21 cellular contexts compared by ENCODE assay signal in the genomic region with DNA sequence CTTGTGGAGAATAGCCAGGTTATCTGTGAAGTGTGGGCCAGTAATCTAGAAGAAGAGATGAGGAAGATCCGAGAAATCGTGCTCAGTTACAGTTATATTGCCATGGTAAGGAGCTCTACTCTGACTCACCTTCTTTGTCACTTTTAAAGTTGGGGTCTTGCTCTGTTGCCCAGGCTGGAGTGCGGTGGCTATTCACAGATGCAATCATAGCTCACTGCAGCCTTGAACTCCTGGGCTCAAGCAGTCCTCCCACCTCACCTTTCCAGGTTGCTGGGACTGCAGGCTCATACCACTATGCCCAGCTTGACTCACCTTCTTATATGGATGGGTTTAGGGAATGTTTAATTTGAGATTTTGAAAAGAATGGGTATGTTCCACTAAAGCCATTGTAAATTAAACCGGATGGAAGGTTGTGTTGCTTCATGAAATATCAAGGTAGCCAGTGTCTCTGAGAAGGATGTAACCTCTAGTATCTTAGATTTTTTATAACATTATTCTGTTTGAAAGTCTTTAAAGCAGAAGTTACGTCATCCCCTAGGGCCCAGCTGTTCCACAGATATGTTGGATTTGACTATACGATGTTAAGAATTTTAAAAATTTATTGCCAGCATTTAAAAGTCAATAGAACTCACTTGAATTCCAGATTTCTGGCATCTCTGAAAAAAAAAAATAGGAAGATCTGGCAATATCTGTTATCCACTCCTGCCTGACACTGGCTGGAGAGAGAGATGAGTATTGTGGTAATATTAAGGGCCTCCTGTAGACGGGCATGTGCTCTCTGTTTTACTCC. TPM values are rescaled to one million over a fixed set of nuclear protein-coding genes. Genes with fewer than 3 reads are reported as not detected.
DNase-seq lines count a peak whose midpoint lies in the region; ATAC-seq, FAIRE-seq and TF ChIP-seq lines count a peak whose summit lies in the region.
"Had no signal": no experiment of that assay in that cellular context is flagged by ENCODE, and none has a peak within 500 bp of the region (broad histone marks: within the 10 kb centered on the region; RNA-seq: fewer than 3 reads in every experiment).

No MANE protein-coding gene starts in this region.

- intact Hi-C loops in GM12878 (cut with micrococcal nuclease; ENCODE audit: unreplicated experiment): loop anchor here (5.0 kb wide), 1 partner anchor 211 kb away; no protein-coding TSS in a partner anchor

- in situ Hi-C loops in GM12878 (cut with MboI): loop anchor here (5.0 kb wide), 1 partner anchor 111 kb away; no protein-coding TSS in a partner anchor

- no peak for TF ChIP-seq POLR2A in GM12878 (IDR thresholded peaks at IDR 0.05; ENCODE audit: low read depth, low read length)

- BruUV-seq in GM12878 (replicated peaks; lab: Mats Ljungman, UMichigan): no TSS peak

- H3K27me3 Mint-ChIP-seq in activated naive CD8-positive, alpha-beta T cell: no peaks in the 10 kb centered on the region
- no peaks in the 10 kb centered on the region for H3K27me3 Mint-ChIP-seq in activated naive CD8-positive, alpha-beta T cell treated with anti-CD3 and anti-CD28 coated beads, Interleukin-2, amount 50 U/mL, for 24 hours
- H3K27me3 Mint-ChIP-seq: activated naive CD4-positive, alpha-beta T cell treated with anti-CD3 and anti-CD28 coated beads, Interleukin-2, amount 10 ng/mL, durations not matched to agents 7 days and 5 days had no signal

- no peak overlapping the region for H3K27ac ChIP-seq in GM12878 (ENCODE audit: control insufficient read depth, insufficient read depth)
- H3K27ac ChIP-seq: sigmoid colon, stomach had no signal

- H3K4me1 Mint-ChIP-seq in activated naive CD8-positive, alpha-beta T cell (ENCODE audit: low read depth): peaks cover 63% of the 10 kb centered on the region
- peaks cover 70% of the 10 kb centered on the region for H3K4me1 Mint-ChIP-seq in activated naive CD8-positive, alpha-beta T cell treated with anti-CD3 and anti-CD28 coated beads, Interleukin-2, amount 50 U/mL, for 24 hours
- H3K4me1 Mint-ChIP-seq in stimulated activated effector memory CD8-positive, alpha-beta T cell treated with anti-CD3 and anti-CD28 coated beads, Interleukin-12 subunit alpha, Interleukin-12 subunit beta, amount 100 ng/mL, for 72 hours: peaks cover 45% of the 10 kb centered on the region

- TF ChIP-seq EP300 in GM12878 (IDR thresholded peaks at IDR 0.05; ENCODE audit: borderline replicate concordance in 1 of 2, control insufficient read depth in 1 of 2, low read depth in 2 of 2, low read length in 2 of 2): no peak

- RAD21 ChIA-PET in GM12878 (lab: Charles Lee; ENCODE audit: unreplicated experiment): no interaction called here

- H3K36me3 Mint-ChIP-seq in activated naive CD8-positive, alpha-beta T cell: peaks cover 8% of the 10 kb centered on the region
- H3K36me3 Mint-ChIP-seq in activated naive CD8-positive, alpha-beta T cell treated with anti-CD3 and anti-CD28 coated beads, Interleukin-2, amount 50 U/mL, for 24 hours (ENCODE audit: low read depth): peaks cover 51% of the 10 kb centered on the region
- H3K36me3 Mint-ChIP-seq in stimulated activated effector memory CD8-positive, alpha-beta T cell treated with anti-CD3 and anti-CD28 coated beads, Interleukin-12 subunit alpha, Interleukin-12 subunit beta, amount 100 ng/mL, for 72 hours: peaks cover 100% of the 10 kb centered on the region

- peak overlapping the region; percentile 68 for H3K27ac Mint-ChIP-seq in activated naive CD8-positive, alpha-beta T cell
- H3K27ac Mint-ChIP-seq in activated naive CD8-positive, alpha-beta T cell treated with anti-CD3 and anti-CD28 coated beads, Interleukin-2, amount 50 U/mL, for 24 hours: no peak overlapping the region
- peak overlapping the region; percentile 24 for H3K27ac Mint-ChIP-seq in stimulated activated effector memory CD8-positive, alpha-beta T cell treated with anti-CD3 and anti-CD28 coated beads, Interleukin-12 subunit alpha, Interleukin-12 subunit beta, amount 100 ng/mL, for 72 hours
- H3K27ac Mint-ChIP-seq: nephron had no signal

- CTCF ChIA-PET in GM12878 (lab: Yijun Ruan, JAX): interaction anchor here (0.8 to 1.6 kb wide), 3 partner anchors 43 to 213 kb away, joined by 3 to 4 read pairs (median 3); no protein-coding TSS in a partner anchor

- peaks cover 22% of the 10 kb centered on the region; the same call in 1 of the 2 replicates for H3K36me3 ChIP-seq in Loucy (ENCODE audit: insufficient read depth, low read length)
- H3K36me3 ChIP-seq in GM12878 (ENCODE audit: control insufficient read depth in 2 of 2, insufficient read depth in 2 of 2, low read length in 1 of 2): peaks cover 1 to 5% of the 10 kb centered on the region in 2 experiments

- H4K20me1 ChIP-seq in Loucy (ENCODE audit: insufficient read depth, low read length, poor library complexity, severe bottlenecking) (peaks cover 52% of the 10 kb centered on the region), GM12878 (ENCODE audit: control insufficient read depth, insufficient read depth) (no peaks in the 10 kb centered on the region; the same call in 1 of the 2 replicates)

- H3K4me1 ChIP-seq in Loucy (ENCODE audit: insufficient read depth, low read length, poor library complexity, severe bottlenecking) (no peaks in the 10 kb centered on the region), GM12878 (ENCODE audit: control insufficient read depth, insufficient read depth, low read length) (peaks cover 17% of the 10 kb centered on the region)

- TF ChIP-seq CTCF in Loucy (conservative IDR thresholded peaks at IDR 0.05; ENCODE audit: low read length) (no peak), GM12878 (IDR thresholded peaks at IDR 0.05 in 2 of 3, conservative IDR thresholded peaks at IDR 0.05 in 1 of 3; ENCODE audit: control insufficient read depth in 2 of 3, extremely low read depth in 1 of 3, insufficient read depth in 1 of 3, low read depth in 3 of 3, low read length in 3 of 3) (no peak)

- H3K79me2 ChIP-seq in Loucy (ENCODE audit: insufficient read depth, low read length) (peaks cover 71% of the 10 kb centered on the region), GM12878 (ENCODE audit: control insufficient read depth, insufficient read depth, low read length) (peaks cover 53% of the 10 kb centered on the region)

- H3F3A ChIP-seq in Loucy (ENCODE audit: low read depth): no peaks in the 10 kb centered on the region

- TF ChIP-seq RAD21 in GM12878 (IDR thresholded peaks at IDR 0.05; ENCODE audit: insufficient read depth, low read depth, low read length): no peak

- no peak for FAIRE-seq in GM12878 (lab: Jason Lieb, UNC)
- FAIRE-seq: colon had no signal

- H3K27me3 ChIP-seq in Loucy (ENCODE audit: insufficient read depth, low read length, poor library complexity, severe bottlenecking) (no peaks in the 10 kb centered on the region), GM12878 (replicated peaks in 1 of 2; ENCODE audit: control insufficient read depth in 2 of 2, insufficient read depth in 2 of 2, low read length in 1 of 2) (no peaks in the 10 kb centered on the region)
- H3K27me3 ChIP-seq: sigmoid colon, stomach had no signal

- no peak for DNase-seq in activated naive CD8-positive, alpha-beta T cell treated with anti-CD3 and anti-CD28 coated beads, Interleukin-2, amount 50 U/mL, for 24 hours
- no peak for DNase-seq in GM12878 (ENCODE audit: low read depth, low spot score)
- no peak for DNase-seq in stimulated activated effector memory CD8-positive, alpha-beta T cell treated with anti-CD3 and anti-CD28 coated beads, Interleukin-12 subunit alpha, Interleukin-12 subunit beta, amount 100 ng/mL, for 72 hours (ENCODE audit: low spot score in 2 of 2)
- DNase-seq: activated CD4-positive, alpha-beta T cell treated with anti-CD3 and anti-CD28 coated beads for 4 hours; activated naive CD4-positive, alpha-beta T cell treated with anti-CD3 and anti-CD28 coated beads, Interleukin-2, amount 10 ng/mL, durations not matched to agents 7 days and 5 days; DMS79; NCI-H1417; NCI-H524 treated with DMSO at 0.1 percent for 48 hours; posterior cingulate gyrus; sigmoid colon; stomach; SW 1271; trophoblast cell had no signal

- H3K9me2 ChIP-seq in Loucy (replicated peaks; ENCODE audit: low read depth, low read length): no peaks in the 10 kb centered on the region

- H3K9me3 Mint-ChIP-seq in activated naive CD8-positive, alpha-beta T cell (ENCODE audit: low read depth): no peaks in the 10 kb centered on the region
- H3K9me3 Mint-ChIP-seq in activated naive CD8-positive, alpha-beta T cell treated with anti-CD3 and anti-CD28 coated beads, Interleukin-2, amount 50 U/mL, for 24 hours: no peaks in the 10 kb centered on the region
- no peaks in the 10 kb centered on the region for H3K9me3 Mint-ChIP-seq in stimulated activated effector memory CD8-positive, alpha-beta T cell treated with anti-CD3 and anti-CD28 coated beads, Interleukin-12 subunit alpha, Interleukin-12 subunit beta, amount 100 ng/mL, for 72 hours
- H3K9me3 Mint-ChIP-seq: activated naive CD4-positive, alpha-beta T cell treated with anti-CD3 and anti-CD28 coated beads, Interleukin-2, amount 10 ng/mL, durations not matched to agents 7 days and 5 days; nephron had no signal

- H3K4me2 ChIP-seq in Loucy (ENCODE audit: low read depth, low read length, poor library complexity, severe bottlenecking) (peak overlapping the region; percentile 88), GM12878 (ENCODE audit: control insufficient read depth, insufficient read depth) (0 out of 2 replicates have a peak overlapping the region, but pooled peaks have one; percentile 77)

- SMC1A ChIA-PET in GM12878 (lab: Charles Lee; ENCODE audit: uncharacterized antibody, unreplicated experiment): interaction anchor here (1.0 kb wide), 1 partner anchor 17 kb away, joined by 4 read pairs; no protein-coding TSS in a partner anchor

- WGBS in GM12878 (ENCODE audit: insufficient coverage, insufficient replicate concordance, low lambda C conversion rate, missing lambda C conversion rate): 99% methylated on average over 7 of the region's 7 CpGs

- H2AFZ ChIP-seq in Loucy (ENCODE audit: low read length): no peak overlapping the region
- no peak overlapping the region for H2AFZ ChIP-seq in GM12878 (ENCODE audit: control insufficient read depth, low read depth, low read length)

- H3K4me3 ChIP-seq in Loucy (ENCODE audit: low read length, poor library complexity, severe bottlenecking) (peak overlapping the region; percentile 32), GM12878 (no peak overlapping the region)
- H3K4me3 ChIP-seq: HAP-1, sigmoid colon, stomach had no signal

- POLR2A ChIA-PET in GM12878 (lab: Charles Lee): interaction anchor here (0.6 to 1.0 kb wide), 2 partner anchors 102 to 216 kb away, joined by 3 read pairs; no protein-coding TSS in a partner anchor

- H3K4me3 Mint-ChIP-seq in activated naive CD8-positive, alpha-beta T cell: peak overlapping the region; percentile 23
- no peak overlapping the region for H3K4me3 Mint-ChIP-seq in activated naive CD8-positive, alpha-beta T cell treated with anti-CD3 and anti-CD28 coated beads, Interleukin-2, amount 50 U/mL, for 24 hours
- no peak overlapping the region for H3K4me3 Mint-ChIP-seq in stimulated activated effector memory CD8-positive, alpha-beta T cell treated with anti-CD3 and anti-CD28 coated beads, Interleukin-12 subunit alpha, Interleukin-12 subunit beta, amount 100 ng/mL, for 72 hours
- H3K4me3 Mint-ChIP-seq: nephron had no signal

- H3K9me3 ChIP-seq in Loucy (ENCODE audit: insufficient read depth, low read depth, low read length): no peaks in the 10 kb centered on the region
- H3K9me3 ChIP-seq in GM12878 (replicated peaks; ENCODE audit: control insufficient read depth, insufficient read depth, low read length): no peaks in the 10 kb centered on the region
- H3K9me3 ChIP-seq: HAP-1, sigmoid colon, stomach had no signal

- H3K9ac ChIP-seq in Loucy (ENCODE audit: low read depth, low read length, poor library complexity, severe bottlenecking) (peak overlapping the region; percentile 32), GM12878 (ENCODE audit: control insufficient read depth, insufficient read depth, low read length) (no peak overlapping the region)

- ATAC-seq in activated naive CD8-positive, alpha-beta T cell treated with anti-CD3 and anti-CD28 coated beads, Interleukin-2, amount 50 U/mL, for 24 hours: no peak
- no peak for ATAC-seq in GM12878
- no peak for ATAC-seq in stimulated activated effector memory CD8-positive, alpha-beta T cell treated with anti-CD3 and anti-CD28 coated beads, Interleukin-12 subunit alpha, Interleukin-12 subunit beta, amount 100 ng/mL, for 72 hours
- ATAC-seq in GM21367 (IDR thresholded peaks at IDR 0.05; ENCODE audit: unreplicated experiment): no peak
- no peak for ATAC-seq in GM18867 (IDR thresholded peaks at IDR 0.05; ENCODE audit: unreplicated experiment)
- ATAC-seq in HG03460 (IDR thresholded peaks at IDR 0.05; ENCODE audit: unreplicated experiment): no peak

RNA-seq across cellular contexts. Expression of a gene that starts 5.1 kb away (rescaled TPM):
- total RNA-seq in GM12878 (2013; cell fraction: nucleolus; rRNA removed): 36.9 and 43.3 TPM in 2 replicates
- 33.8 and 49.8 TPM in 2 replicates for total RNA-seq in GM12878 (2014; rRNA removed)
- 34.3 and 35.6 TPM in 2 replicates for total RNA-seq in GM12878 (2014; rRNA removed; fragmentation: Illumina TruSeq; extraction: Trizol)
- 37.5 and 42.4 TPM in 2 replicates for total RNA-seq in GM12878 (2021)
- 23.2 TPM for polyA plus RNA-seq in GM12878 (2011; ENCODE audit: low read depth)
- 48.3 and 76.5 TPM in 2 replicates for polyA plus RNA-seq in GM12878 (2011; rRNA removed)
- 43.9 and 59.3 TPM in 2 replicates for polyA plus RNA-seq in GM12878 (2011; cell fraction: cytosol; rRNA removed)
- polyA plus RNA-seq in GM12878 (2011; cell fraction: nucleus; rRNA removed): 28.5 and 29.6 TPM in 2 replicates
- 28.5 and 34.1 TPM in 2 replicates for polyA plus RNA-seq in GM12878 (2012)
- polyA plus RNA-seq in GM12878 (2014; fragmentation: Illumina TruSeq; extraction: Trizol): 42.6 and 51.0 TPM in 2 replicates
- 10 to 100 TPM; 13.2 to 21.3 TPM for polyA plus RNA-seq in GM12878 (2014; fragmentation: Nextera tagmentation; extraction: Ambion mirVana)
- 31.1 and 34.6 TPM in 2 replicates for polyA plus RNA-seq in GM12878 (2014; rRNA removed)
- polyA plus RNA-seq in GM12878 (2016; fragmentation: Nextera tagmentation; extraction: Ambion mirVana): 10 to 100 TPM; 53.7 to 57.1 TPM
- 44.5 and 58.6 TPM in 2 replicates for polyA minus RNA-seq in GM12878 (2011; rRNA and poly(A)+ RNA removed)
- 16.8 and 21.8 TPM in 2 replicates for polyA minus RNA-seq in GM12878 (2011; cell fraction: cytosol; rRNA and poly(A)+ RNA removed)
- 7.7 and 9.9 TPM in 2 replicates for polyA minus RNA-seq in GM12878 (2011; cell fraction: nucleus; rRNA and poly(A)+ RNA removed)

RNA-seq across cellular contexts. Expression of a gene that starts 13.1 kb away (rescaled TPM):
- 1.5 and 2.2 TPM in 2 replicates for total RNA-seq in GM12878 (2013; cell fraction: nucleolus; rRNA removed)
- total RNA-seq in GM12878 (2014; rRNA removed) (0.05 and 0.17 TPM in 2 replicates), GM12878 (2014; rRNA removed; fragmentation: Illumina TruSeq; extraction: Trizol) (0.22 and 0.28 TPM in 2 replicates), GM12878 (2021) (0.32 and 0.38 TPM in 2 replicates)
- 0.68 TPM for polyA plus RNA-seq in GM12878 (2011; ENCODE audit: low read depth)
- polyA plus RNA-seq in GM12878 (2011; rRNA removed) (0.48 and 0.72 TPM in 2 replicates), GM12878 (2014; fragmentation: Illumina TruSeq; extraction: Trizol) (0.21 and 0.32 TPM in 2 replicates), GM12878 (2014; fragmentation: Nextera tagmentation; extraction: Ambion mirVana) (under 1 TPM; 0.13 to 0.32 TPM), GM12878 (2014; rRNA removed) (0.42 TPM in 2 replicates), GM12878 (2016; fragmentation: Nextera tagmentation; extraction: Ambion mirVana) (1 to 10 TPM; 1.2 to 1.8 TPM)
- 0.62 and 1.2 TPM in 2 replicates for polyA plus RNA-seq in GM12878 (2011; cell fraction: cytosol; rRNA removed)
- polyA plus RNA-seq in GM12878 (2011; cell fraction: nucleus; rRNA removed): 1.3 and 2.0 TPM in 2 replicates
- 0.58 and 0.67 TPM in 2 replicates for polyA plus RNA-seq in GM12878 (2012)
- polyA minus RNA-seq in GM12878 (2011; rRNA and poly(A)+ RNA removed): 1.2 and 1.9 TPM in 2 replicates
- polyA minus RNA-seq in GM12878 (2011; cell fraction: cytosol; rRNA and poly(A)+ RNA removed): not detected in 2 replicates
- polyA minus RNA-seq in GM12878 (2011; cell fraction: nucleus; rRNA and poly(A)+ RNA removed): 0.29 and 0.48 TPM in 2 replicates
